In the genomic region with DNA sequence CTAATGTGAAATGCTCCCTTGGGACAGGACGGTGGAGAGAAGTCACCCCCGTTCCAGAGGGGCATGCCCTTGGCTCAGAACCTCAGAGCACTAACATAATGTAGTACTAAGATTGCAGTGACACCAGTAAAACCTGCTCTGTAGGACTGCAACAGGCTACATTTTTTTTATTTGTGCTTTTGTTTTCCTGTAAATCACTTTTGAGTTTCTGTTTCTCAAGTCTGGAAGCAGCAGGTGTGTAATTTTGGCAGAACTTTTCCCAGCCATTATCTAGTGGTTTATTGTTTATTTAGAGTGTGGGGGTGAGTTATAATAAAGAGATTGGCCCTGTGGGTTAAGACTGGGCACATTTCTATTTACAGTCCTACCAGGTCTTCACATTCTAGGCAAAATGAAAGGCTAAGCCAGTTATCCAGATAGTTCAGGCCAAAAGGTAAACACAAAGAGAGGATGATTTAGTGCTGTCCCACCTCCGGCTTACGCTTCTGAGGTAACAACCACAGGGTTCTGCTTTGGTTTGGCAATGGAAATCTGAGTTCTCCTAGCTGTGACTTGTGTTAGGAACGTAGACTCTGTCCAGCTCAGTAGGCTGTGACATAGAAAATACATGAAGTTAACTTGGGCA, we compare ENCODE assay signal across 12 cellular contexts. TPM values are rescaled to one million over a fixed set of nuclear protein-coding genes. Genes with fewer than 3 reads are reported as not detected.
DNase-seq lines count a peak whose midpoint lies in the region; FAIRE-seq and TF ChIP-seq lines count a peak whose summit lies in the region.
"Had no signal": no experiment of that assay in that cellular context is flagged by ENCODE, and none has a peak within 500 bp of the region (broad histone marks: within the 10 kb centered on the region; RNA-seq: fewer than 3 reads in every experiment).

No MANE protein-coding gene starts in this region.

- H3K36me3 ChIP-seq in trophoblast cell (ENCODE audit: control insufficient read depth in 1 of 2, insufficient read depth in 2 of 2, low read length in 2 of 2) = no peaks in the 10 kb centered on the region

- H3K9me3 ChIP-seq in trophoblast cell (ENCODE audit: insufficient read depth, low read depth, low read length) = no peaks in the 10 kb centered on the region

- no peaks in the 10 kb centered on the region for H3K27me3 ChIP-seq in trophoblast cell (ENCODE audit: insufficient read depth, low read length)

- H3K23ac ChIP-seq in trophoblast cell (ENCODE audit: low read length) = no peak overlapping the region

- H4K8ac ChIP-seq in trophoblast cell (ENCODE audit: low read depth, low read length) = peak overlapping the region; percentile 9

- peak overlapping the region; percentile 8 for H3K14ac ChIP-seq in trophoblast cell (ENCODE audit: low read length)

- no peak overlapping the region for H3K4me3 ChIP-seq in trophoblast cell (ENCODE audit: low read depth, low read length)

- H4K12ac ChIP-seq in trophoblast cell (ENCODE audit: low read depth, low read length) = no peak overlapping the region

- H2BK5ac ChIP-seq in trophoblast cell (ENCODE audit: low read depth, low read length, poor library complexity) = no peak overlapping the region

- no peak overlapping the region for H3K9ac ChIP-seq in trophoblast cell (ENCODE audit: low read length)

- peak; percentile 57 for FAIRE-seq in H54 (lab: Jason Lieb, UNC)

- H2AFZ ChIP-seq in trophoblast cell (ENCODE audit: insufficient read depth, low read length, poor library complexity) = no peak overlapping the region

- peaks cover 2 to 3% of the 10 kb centered on the region in 2 experiments for H3K4me1 ChIP-seq in trophoblast cell (ENCODE audit: control insufficient read depth in 1 of 2, insufficient read depth in 2 of 2, low read length in 2 of 2)

- no peak for TF ChIP-seq POLR2A in H54 (IDR thresholded peaks at IDR 0.05; ENCODE audit: low read depth, low read length)

- DNase-seq in H54 (ENCODE audit: insufficient read length, low spot score) (no peak), OCI-M1 (lab: John Stamatoyannopoulos, UW) (peak; percentile 57), epithelial cell of prostate (ENCODE audit: low read depth, low spot score) (peak; percentile 58), trophoblast cell (peak; percentile 60 to 79), hypothalamus (lab: John Stamatoyannopoulos, UW) (no peak), NCI-H748 treated with DMSO at 0.1 percent for 48 hours (lab: John Stamatoyannopoulos, UW) (no peak), NCI-H526 (lab: John Stamatoyannopoulos, UW) (no peak)
- DNase-seq in activated CD4-positive, alpha-beta T cell treated with anti-CD3 and anti-CD28 coated beads, Interleukin-2, amount 50 U/mL, for 48 hours = no peak
- DNase-seq: activated CD4-positive, alpha-beta T cell treated with anti-CD3 and anti-CD28 coated beads, Interleukin-2, amount 10 ng/mL, durations not matched to agents 7 days and 5 days; activated naive CD4-positive, alpha-beta T cell treated with anti-CD3 and anti-CD28 coated beads, Interleukin-2, amount 10 ng/mL, durations not matched to agents 7 days and 5 days; CD8-positive, alpha-beta memory T cell; stimulated activated naive CD4-positive, alpha-beta T cell treated with Interleukin-2 at 50 U/mL for 16 hours had no signal

- no peaks in the 10 kb centered on the region for H3K79me2 ChIP-seq in trophoblast cell (ENCODE audit: control insufficient read depth, insufficient read depth, low read length, poor library complexity)

- no peak overlapping the region for H3K18ac ChIP-seq in trophoblast cell (ENCODE audit: low read length)

- H3K79me1 ChIP-seq in trophoblast cell (ENCODE audit: low read length) = peaks cover 2% of the 10 kb centered on the region

- no peak overlapping the region for H4K91ac ChIP-seq in trophoblast cell (ENCODE audit: low read depth, low read length)

- WGBS in trophoblast cell (ENCODE audit: extremely low coverage, insufficient coverage, insufficient read length) = no CpG with 5 or more reads among the region's 5 CpGs

- H2BK12ac ChIP-seq in trophoblast cell (ENCODE audit: low read length) = peak overlapping the region; percentile 32

- H3K4ac ChIP-seq in trophoblast cell (ENCODE audit: low read depth, low read length) = no peak overlapping the region

- H3K27ac ChIP-seq in epithelial cell of prostate = peak overlapping the region; percentile 93
- peak overlapping the region; percentile 61 for H3K27ac ChIP-seq in trophoblast cell (ENCODE audit: low read depth, low read length)

- H2AK5ac ChIP-seq in trophoblast cell (ENCODE audit: low read length) = no peak overlapping the region

- no peak overlapping the region for H2BK120ac ChIP-seq in trophoblast cell (ENCODE audit: insufficient read depth, low read length, poor library complexity)

- H3K4me2 ChIP-seq in trophoblast cell (ENCODE audit: low read length) = no peak overlapping the region

RNA-seq across cellular contexts. Expression of a gene that starts 50.2 kb away (rescaled TPM):
- 15.0 and 15.3 TPM in 2 replicates for polyA plus RNA-seq in trophoblast cell (2013)

Comparison
In these comparisons a context has a peak if more than half of its experiments do, and no peak if none do; other contexts are left out.
1. DNase-seq: peak in OCI-M1 (single experiment), epithelial cell of prostate (single experiment) and trophoblast cell (2 of 2); none in H54 (single experiment), hypothalamus (0 of 51), NCI-H748 treated with DMSO at 0.1 percent for 48 hours (single experiment), activated CD4-positive, alpha-beta T cell treated with anti-CD3 and anti-CD28 coated beads, Interleukin-2, amount 50 U/mL, for 48 hours (0 of 2) and NCI-H526 (0 of 2).